24 cellular contexts compared by ENCODE assay signal in genomic region chr12:111761706-111762105, GRCh38. TPM values are rescaled to one million over a fixed set of nuclear protein-coding genes. Genes with fewer than 3 reads are reported as not detected.
DNase-seq lines count a peak whose midpoint lies in the region; ATAC-seq and TF ChIP-seq lines count a peak whose summit lies in the region.
"Had no signal": no experiment of that assay in that cellular context is flagged by ENCODE, and none has a peak within 500 bp of the region (broad histone marks: within the 10 kb centered on the region; RNA-seq: fewer than 3 reads in every experiment).

No MANE protein-coding gene starts in this region.

- H3K9me3 ChIP-seq in H9 (ENCODE audit: control insufficient read depth, low read depth, low read length): no peaks in the 10 kb centered on the region
- H3K9me3 ChIP-seq in neuronal stem cell (replicated peaks in 1 of 2; ENCODE audit: control insufficient read depth in 2 of 2, insufficient read depth in 1 of 2, low read depth in 1 of 2, low read length in 2 of 2): peaks cover 2 to 6% of the 10 kb centered on the region in 2 donors
- H3K9me3 ChIP-seq: breast epithelium, gastroesophageal sphincter, right atrium auricular region, upper lobe of right lung had no signal

- POLR2A ChIA-PET in WTC11 (lab: Charles Lee): interaction anchor here (0.7 kb wide), 1 partner anchor 53 kb away, joined by 3 read pairs; no protein-coding TSS in a partner anchor
- POLR2A ChIA-PET in activated CD8-positive, alpha-beta T cell treated with anti-CD3 and anti-CD28 coated beads, Interleukin-2, amount 10 ng/mL, durations not matched to agents 7 days and 5 days (lab: Charles Lee): no interaction called here

- no peak overlapping the region for H3K4me2 ChIP-seq in H9 (ENCODE audit: insufficient read depth, insufficient read length, low read length)
- H3K4me2 ChIP-seq in neuronal stem cell (ENCODE audit: insufficient read depth, low read length, poor library complexity, severe bottlenecking): no peak overlapping the region

- peaks cover 3 to 7% of the 10 kb centered on the region in 2 experiments for H3K9me3 Mint-ChIP-seq in H9
- H3K9me3 Mint-ChIP-seq in WTC11: no peaks in the 10 kb centered on the region
- no peaks in the 10 kb centered on the region for H3K9me3 Mint-ChIP-seq in activated CD8-positive, alpha-beta T cell treated with anti-CD3 and anti-CD28 coated beads, Interleukin-2, amount 10 ng/mL, durations not matched to agents 7 days and 5 days (ENCODE audit: insufficient read depth)
- H3K9me3 Mint-ChIP-seq: activated CD8-positive, alpha-beta T cell treated with anti-CD3 and anti-CD28 coated beads for 36 hours; dendritic cell treated with granulocyte-macrophage colony-stimulating factor and Interleukin-4, amounts not matched to agents 40 ng/mL and 50 ng/mL, for 4 days; stimulated activated naive CD8-positive, alpha-beta T cell treated with anti-CD3 and anti-CD28 coated beads, Interleukin-15, Interleukin-2, amounts not matched to agents 100 ng/mL and 50 ng/mL, for 24 hours had no signal

- no peak overlapping the region for H3K56ac ChIP-seq in H9 (ENCODE audit: insufficient read length, low read depth, low read length)

- H2BK15ac ChIP-seq in H9 (ENCODE audit: low read depth, low read length) (no peak overlapping the region), neuronal stem cell (ENCODE audit: low read length) (no peak overlapping the region)

- H3K36me3 ChIP-seq in neuronal stem cell (replicated peaks in 1 of 2; ENCODE audit: control insufficient read depth in 2 of 2, insufficient read depth in 2 of 2, low read length in 2 of 2): peaks cover 0 to 7% of the 10 kb centered on the region in 2 donors
- H3K36me3 ChIP-seq: breast epithelium, right atrium auricular region, upper lobe of right lung, WERI-Rb-1 had no signal

- TF ChIP-seq CTCF in GM10266 (IDR thresholded peaks at IDR 0.05; ENCODE audit: control insufficient read depth, insufficient read depth, low read depth, missing control alignments): no peak
- TF ChIP-seq CTCF in H9 (conservative IDR thresholded peaks at IDR 0.05): no peak
- TF ChIP-seq CTCF in WTC11 (IDR thresholded peaks at IDR 0.05): no peak

- H3K27me3 ChIP-seq in H9 (ENCODE audit: insufficient read depth, low read length) (no peaks in the 10 kb centered on the region; the same call in 1 of the 2 replicates), neuronal stem cell (ENCODE audit: control insufficient read depth in 3 of 3, insufficient read depth in 3 of 3, low read depth in 1 of 3, low read length in 3 of 3) (peaks cover 0 to 55% (median 2%) of the 10 kb centered on the region in 3 experiments)
- H3K27me3 ChIP-seq: breast epithelium, gastroesophageal sphincter, right atrium auricular region, upper lobe of right lung had no signal

- H3K4me1 Mint-ChIP-seq in H9 (peaks cover 30 to 39% of the 10 kb centered on the region in 2 experiments), WTC11 (peaks cover 28% of the 10 kb centered on the region)
- H3K4me1 Mint-ChIP-seq in activated CD8-positive, alpha-beta T cell treated with anti-CD3 and anti-CD28 coated beads, Interleukin-2, amount 10 ng/mL, durations not matched to agents 7 days and 5 days (ENCODE audit: low read depth): peaks cover 49% of the 10 kb centered on the region

- H3K79me1 ChIP-seq in H9 (ENCODE audit: insufficient read depth, low read depth, low read length, poor library complexity, severe bottlenecking) (no peaks in the 10 kb centered on the region), neuronal stem cell (ENCODE audit: low read depth, low read length) (no peaks in the 10 kb centered on the region)

- no peak overlapping the region for H3K4me3 ChIP-seq in neuronal stem cell (ENCODE audit: low read length in 2 of 2)
- H3K4me3 ChIP-seq: breast epithelium, gastroesophageal sphincter, right atrium auricular region, upper lobe of right lung had no signal

- H2AFZ ChIP-seq in H9 (ENCODE audit: low read length): no peak overlapping the region
- no peak overlapping the region for H2AFZ ChIP-seq in neuronal stem cell (ENCODE audit: low read length)

- H2AK5ac ChIP-seq in H9 (ENCODE audit: insufficient read length, low read length): no peak overlapping the region
- no peak overlapping the region for H2AK5ac ChIP-seq in neuronal stem cell (ENCODE audit: low read depth, low read length)

- H3K14ac ChIP-seq in H9 (ENCODE audit: insufficient read depth, low read length) (no peak overlapping the region), neuronal stem cell (ENCODE audit: low read length) (no peak overlapping the region)

- ATAC-seq in WTC11 (no peak), HG03097 (IDR thresholded peaks at IDR 0.05; ENCODE audit: low FRiP score, unreplicated experiment) (no peak)
- no peak for ATAC-seq in activated CD8-positive, alpha-beta T cell treated with anti-CD3 and anti-CD28 coated beads, Interleukin-2, amount 10 ng/mL, durations not matched to agents 7 days and 5 days
- ATAC-seq: activated CD8-positive, alpha-beta T cell treated with anti-CD3 and anti-CD28 coated beads for 36 hours; gastroesophageal sphincter; upper lobe of right lung had no signal

- CTCF ChIA-PET in WTC11 (lab: Charles Lee): interaction anchor here (3.3 kb wide), 1 partner anchor 51 kb away, joined by 19 read pairs; no protein-coding TSS in a partner anchor
- CTCF ChIA-PET in activated CD8-positive, alpha-beta T cell treated with anti-CD3 and anti-CD28 coated beads, Interleukin-2, amount 10 ng/mL, durations not matched to agents 7 days and 5 days (lab: Charles Lee): interaction anchor here (4.0 kb wide), 1 partner anchor 51 kb away, joined by 17 read pairs; no protein-coding TSS in a partner anchor

- no peak overlapping the region; a peak in 1 of 5 replicates for H3K4me3 Mint-ChIP-seq in H9
- H3K4me3 Mint-ChIP-seq in WTC11: no peak overlapping the region
- no peak overlapping the region for H3K4me3 Mint-ChIP-seq in activated CD8-positive, alpha-beta T cell treated with anti-CD3 and anti-CD28 coated beads, Interleukin-2, amount 10 ng/mL, durations not matched to agents 7 days and 5 days
- H3K4me3 Mint-ChIP-seq: activated CD8-positive, alpha-beta T cell treated with anti-CD3 and anti-CD28 coated beads for 36 hours; dendritic cell treated with granulocyte-macrophage colony-stimulating factor and Interleukin-4, amounts not matched to agents 40 ng/mL and 50 ng/mL, for 4 days; stimulated activated naive CD8-positive, alpha-beta T cell treated with anti-CD3 and anti-CD28 coated beads, Interleukin-15, Interleukin-2, amounts not matched to agents 100 ng/mL and 50 ng/mL, for 24 hours had no signal

- H2BK5ac ChIP-seq in H9 (ENCODE audit: insufficient read length, low read length) (no peak overlapping the region), neuronal stem cell (ENCODE audit: low read length) (no peak overlapping the region)

- H3K23me2 ChIP-seq in H9 (ENCODE audit: insufficient read length, low read depth, low read length, poor library complexity, severe bottlenecking): peaks cover 5% of the 10 kb centered on the region

- no peaks in the 10 kb centered on the region for H3K79me2 ChIP-seq in H9 (ENCODE audit: insufficient read depth, low read length)

- H3K9ac ChIP-seq in H9 (ENCODE audit: extremely low read depth, insufficient read length, low read length) (no peak overlapping the region), neuronal stem cell (ENCODE audit: low read depth, low read length, poor library complexity) (no peak overlapping the region)

- H4K8ac ChIP-seq in H9 (replicated peaks; ENCODE audit: insufficient read length, low read depth, low read length): no peak overlapping the region
- H4K8ac ChIP-seq in neuronal stem cell (ENCODE audit: low read depth, low read length): no peak overlapping the region

- H2BK120ac ChIP-seq in H9 (ENCODE audit: low read depth, low read length, poor library complexity, severe bottlenecking) (no peak overlapping the region), neuronal stem cell (ENCODE audit: low read depth, low read length) (no peak overlapping the region)

- H3K23ac ChIP-seq in H9 (ENCODE audit: insufficient read length, low read depth, low read length) (no peak overlapping the region), neuronal stem cell (ENCODE audit: low read depth, low read length, poor library complexity) (no peak overlapping the region)

- H3K4me1 ChIP-seq in H9 (ENCODE audit: insufficient read depth, low read length) (no peaks in the 10 kb centered on the region), neuronal stem cell (ENCODE audit: control insufficient read depth in 2 of 2, insufficient read depth in 1 of 2, low read depth in 1 of 2, low read length in 2 of 2) (peaks cover 20 to 29% of the 10 kb centered on the region in 2 donors)

- H4K5ac ChIP-seq in H9 (ENCODE audit: insufficient read length, low read depth, low read length): no peak overlapping the region

- H3K18ac ChIP-seq in H9 (ENCODE audit: insufficient read length, low read depth, low read length) (no peak overlapping the region), neuronal stem cell (ENCODE audit: low read length) (no peak overlapping the region)

- no peak overlapping the region for H2BK20ac ChIP-seq in H9 (ENCODE audit: low read depth, low read length, poor library complexity, severe bottlenecking)

- peaks cover 4 to 7% (median 7%) of the 10 kb centered on the region in 3 experiments for H3K36me3 Mint-ChIP-seq in H9 (ENCODE audit: insufficient read depth in 1 of 3, low read depth in 3 of 3)
- no peaks in the 10 kb centered on the region; the same call in 1 of the 2 replicates for H3K36me3 Mint-ChIP-seq in WTC11
- peaks cover 1% of the 10 kb centered on the region for H3K36me3 Mint-ChIP-seq in activated CD8-positive, alpha-beta T cell treated with anti-CD3 and anti-CD28 coated beads, Interleukin-2, amount 10 ng/mL, durations not matched to agents 7 days and 5 days (ENCODE audit: low read depth)

- H3K4ac ChIP-seq in H9 (ENCODE audit: low read depth, low read length) (no peak overlapping the region), neuronal stem cell (ENCODE audit: low read length) (no peak overlapping the region)

- WGBS in H9 (ENCODE audit: extremely low coverage, insufficient read length, low lambda C conversion rate): no CpG with 5 or more reads among the region's 3 CpGs
- no CpG with 5 or more reads among the region's 3 CpGs for WGBS in neuronal stem cell (ENCODE audit: extremely low coverage in 2 of 2, insufficient read length in 2 of 2, insufficient replicate concordance in 1 of 2), 2 donors

- peak overlapping the region; percentile 19 to 48 (median 38); a peak in 4 of 7 replicates for H3K27ac Mint-ChIP-seq in H9
- H3K27ac Mint-ChIP-seq in WTC11: peak overlapping the region; percentile 91
- H3K27ac Mint-ChIP-seq in activated CD8-positive, alpha-beta T cell treated with anti-CD3 and anti-CD28 coated beads, Interleukin-2, amount 10 ng/mL, durations not matched to agents 7 days and 5 days: no peak overlapping the region
- H3K27ac Mint-ChIP-seq: activated CD8-positive, alpha-beta T cell treated with anti-CD3 and anti-CD28 coated beads for 36 hours; dendritic cell treated with granulocyte-macrophage colony-stimulating factor and Interleukin-4, amounts not matched to agents 40 ng/mL and 50 ng/mL, for 4 days; stimulated activated naive CD8-positive, alpha-beta T cell treated with anti-CD3 and anti-CD28 coated beads, Interleukin-15, Interleukin-2, amounts not matched to agents 100 ng/mL and 50 ng/mL, for 24 hours had no signal

- H2BK12ac ChIP-seq in H9 (ENCODE audit: insufficient read length, low read depth, low read length) (no peak overlapping the region), neuronal stem cell (ENCODE audit: low read length) (no peak overlapping the region)

- DNase-seq in GM10266 (ENCODE audit: extremely low spot score) (peak; percentile 8), H9 (no peak), WTC11 (ENCODE audit: low spot score) (no peak), neuronal stem cell (ENCODE audit: low spot score) (peak; percentile 73), foreskin melanocyte (no peak)
- no peak for DNase-seq in activated T-cell treated with anti-CD3 and anti-CD28 coated beads, Interleukin-2, amount 50 U/mL, for 48 hours
- DNase-seq in activated CD8-positive, alpha-beta T cell treated with anti-CD3 and anti-CD28 coated beads, Interleukin-2, amount 10 ng/mL, durations not matched to agents 7 days and 5 days: no peak
- DNase-seq: activated CD8-positive, alpha-beta T cell treated with anti-CD3 and anti-CD28 coated beads for 36 hours; erythroblast; KG1; midbrain; NCI-H1048; NCI-H2029 treated with DMSO at 0.1 percent for 48 hours; NCI-H510A; OCI-M1; SIG-M5; upper lobe of right lung; WERI-Rb-1 had no signal

- H4K20me1 ChIP-seq in H9 (ENCODE audit: control insufficient read depth, insufficient read depth, insufficient read length): no peaks in the 10 kb centered on the region

- H3T11ph ChIP-seq in H9 (ENCODE audit: low read length): no peak overlapping the region

- no peak overlapping the region for H3K27ac ChIP-seq in H9 (ENCODE audit: insufficient read length, low read depth, low read length)
- peak overlapping the region; percentile 68 for H3K27ac ChIP-seq in neuronal stem cell (replicated peaks; ENCODE audit: low read length)
- H3K27ac ChIP-seq: breast epithelium, gastroesophageal sphincter, right atrium auricular region, upper lobe of right lung, WERI-Rb-1 had no signal

- H4K91ac ChIP-seq in H9 (ENCODE audit: insufficient read length, low read depth, low read length) (no peak overlapping the region), neuronal stem cell (ENCODE audit: low read depth, low read length, poor library complexity) (no peak overlapping the region)

- H3K27me3 Mint-ChIP-seq in H9 (ENCODE audit: low read depth) (peaks cover 12% of the 10 kb centered on the region), WTC11 (ENCODE audit: low read depth) (peaks cover 16% of the 10 kb centered on the region)
- H3K27me3 Mint-ChIP-seq in activated CD8-positive, alpha-beta T cell treated with anti-CD3 and anti-CD28 coated beads, Interleukin-2, amount 10 ng/mL, durations not matched to agents 7 days and 5 days (ENCODE audit: low read depth): peaks cover 34% of the 10 kb centered on the region
- H3K27me3 Mint-ChIP-seq: dendritic cell treated with granulocyte-macrophage colony-stimulating factor and Interleukin-4, amounts not matched to agents 40 ng/mL and 50 ng/mL, for 4 days had no signal

RNA-seq across cellular contexts. Expression of gene ALDH2, which starts 5.0 kb away (rescaled TPM):
- 44.0 and 50.1 TPM in 2 replicates for total RNA-seq in H9 (2021)
- total RNA-seq in WTC11 (2021): 32.6 to 36.7 TPM (median 36.7 TPM) in 3 replicates
- 29.8 TPM for polyA plus RNA-seq in neuronal stem cell (2013, experiment 1 of 2)
- 30.2 TPM for polyA plus RNA-seq in neuronal stem cell (2013, experiment 2 of 2)
- under 1 TPM; 0.29 to 0.31 TPM for total RNA-seq in activated CD8-positive, alpha-beta T cell treated with anti-CD3 and anti-CD28 coated beads, Interleukin-2, amount 10 ng/mL, durations not matched to agents 7 days and 5 days

Comparison
In these comparisons a context has a peak if more than half of its experiments do, and no peak if none do; other contexts are left out.
1. DNase-seq: peak in GM10266 (single experiment) and neuronal stem cell (single experiment); none in H9 (single experiment), WTC11 (single experiment), activated T-cell treated with anti-CD3 and anti-CD28 coated beads, Interleukin-2, amount 50 U/mL, for 48 hours (0 of 2), foreskin melanocyte (single experiment) and activated CD8-positive, alpha-beta T cell treated with anti-CD3 and anti-CD28 coated beads, Interleukin-2, amount 10 ng/mL, durations not matched to agents 7 days and 5 days (single experiment).
2. RNA of gene ALDH2, which starts 5.0 kb away (total RNA-seq): 44.0 to 50.1 TPM in H9 and 32.6 to 36.7 TPM in WTC11; 0.29 to 0.31 TPM in activated CD8-positive, alpha-beta T cell treated with anti-CD3 and anti-CD28 coated beads, Interleukin-2, amount 10 ng/mL, durations not matched to agents 7 days and 5 days; every median in the first group is over 10 times any median in the second.